ENCODE assay signal across 2 cellular contexts in the genomic region with DNA sequence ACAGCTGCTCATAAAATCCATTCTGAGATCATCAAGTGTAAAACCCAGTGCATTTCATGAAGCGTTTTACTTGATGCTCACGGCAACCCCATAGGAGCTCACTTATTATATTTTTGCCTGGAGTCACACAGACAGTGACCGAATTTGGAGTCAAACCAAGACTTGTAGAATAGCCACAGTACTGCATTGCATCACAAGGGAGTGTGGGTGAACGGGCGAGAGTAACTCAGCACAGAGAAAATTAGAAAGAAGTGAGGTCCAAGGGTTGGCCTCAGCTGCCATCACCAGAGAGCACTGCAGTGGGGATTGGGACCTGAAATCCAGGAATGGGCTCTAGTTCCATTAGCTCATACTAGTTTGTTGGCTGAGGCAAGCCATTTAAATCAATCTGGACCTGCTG.
TF ChIP-seq lines count a peak whose summit lies in the region.

No MANE protein-coding gene starts in this region.

TF ChIP-seq in HepG2, 621 proteins besides CTCF, POLR2A, EP300 and RAD21:
- TF ChIP-seq, protein P1, sequence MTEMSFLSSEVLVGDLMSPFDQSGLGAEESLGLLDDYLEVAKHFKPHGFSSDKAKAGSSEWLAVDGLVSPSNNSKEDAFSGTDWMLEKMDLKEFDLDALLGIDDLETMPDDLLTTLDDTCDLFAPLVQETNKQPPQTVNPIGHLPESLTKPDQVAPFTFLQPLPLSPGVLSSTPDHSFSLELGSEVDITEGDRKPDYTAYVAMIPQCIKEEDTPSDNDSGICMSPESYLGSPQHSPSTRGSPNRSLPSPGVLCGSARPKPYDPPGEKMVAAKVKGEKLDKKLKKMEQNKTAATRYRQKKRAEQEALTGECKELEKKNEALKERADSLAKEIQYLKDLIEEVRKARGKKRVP (CRISPR knock-in tag; IDR thresholded peaks at IDR 0.05), result no peak
- TF ChIP-seq ZNF556 (CRISPR knock-in tag; IDR thresholded peaks at IDR 0.05; ENCODE audit: borderline replicate concordance), result no peak
- TF ChIP-seq RFXAP (CRISPR knock-in tag; IDR thresholded peaks at IDR 0.05; ENCODE audit: borderline replicate concordance), result no peak
- no peak for TF ChIP-seq HOXA3 (CRISPR knock-in tag; IDR thresholded peaks at IDR 0.05)
- TF ChIP-seq ZNF552 (CRISPR knock-in tag; IDR thresholded peaks at IDR 0.05; ENCODE audit: borderline replicate concordance), result no peak
- no peak for TF ChIP-seq REPIN1 (CRISPR knock-in tag; IDR thresholded peaks at IDR 0.05; ENCODE audit: borderline replicate concordance, low read depth)
- TF ChIP-seq ZNF3 (CRISPR knock-in tag; IDR thresholded peaks at IDR 0.05), result no peak
- no peak for TF ChIP-seq ZNF331 (CRISPR knock-in tag; IDR thresholded peaks at IDR 0.05)
- TF ChIP-seq TRIM24 (CRISPR knock-in tag; IDR thresholded peaks at IDR 0.05), result no peak
- no peak for TF ChIP-seq PPARG (CRISPR knock-in tag; conservative IDR thresholded peaks at IDR 0.05)
- TF ChIP-seq ZNF256 (CRISPR knock-in tag; conservative IDR thresholded peaks at IDR 0.05), result no peak
- TF ChIP-seq ZBTB46 (CRISPR knock-in tag; IDR thresholded peaks at IDR 0.05; ENCODE audit: borderline replicate concordance), result no peak
- TF ChIP-seq THAP11 (CRISPR knock-in tag; IDR thresholded peaks at IDR 0.05), result no peak
- TF ChIP-seq ZFP36L2 (CRISPR knock-in tag; IDR thresholded peaks at IDR 0.05), result no peak
- TF ChIP-seq, protein P2, sequence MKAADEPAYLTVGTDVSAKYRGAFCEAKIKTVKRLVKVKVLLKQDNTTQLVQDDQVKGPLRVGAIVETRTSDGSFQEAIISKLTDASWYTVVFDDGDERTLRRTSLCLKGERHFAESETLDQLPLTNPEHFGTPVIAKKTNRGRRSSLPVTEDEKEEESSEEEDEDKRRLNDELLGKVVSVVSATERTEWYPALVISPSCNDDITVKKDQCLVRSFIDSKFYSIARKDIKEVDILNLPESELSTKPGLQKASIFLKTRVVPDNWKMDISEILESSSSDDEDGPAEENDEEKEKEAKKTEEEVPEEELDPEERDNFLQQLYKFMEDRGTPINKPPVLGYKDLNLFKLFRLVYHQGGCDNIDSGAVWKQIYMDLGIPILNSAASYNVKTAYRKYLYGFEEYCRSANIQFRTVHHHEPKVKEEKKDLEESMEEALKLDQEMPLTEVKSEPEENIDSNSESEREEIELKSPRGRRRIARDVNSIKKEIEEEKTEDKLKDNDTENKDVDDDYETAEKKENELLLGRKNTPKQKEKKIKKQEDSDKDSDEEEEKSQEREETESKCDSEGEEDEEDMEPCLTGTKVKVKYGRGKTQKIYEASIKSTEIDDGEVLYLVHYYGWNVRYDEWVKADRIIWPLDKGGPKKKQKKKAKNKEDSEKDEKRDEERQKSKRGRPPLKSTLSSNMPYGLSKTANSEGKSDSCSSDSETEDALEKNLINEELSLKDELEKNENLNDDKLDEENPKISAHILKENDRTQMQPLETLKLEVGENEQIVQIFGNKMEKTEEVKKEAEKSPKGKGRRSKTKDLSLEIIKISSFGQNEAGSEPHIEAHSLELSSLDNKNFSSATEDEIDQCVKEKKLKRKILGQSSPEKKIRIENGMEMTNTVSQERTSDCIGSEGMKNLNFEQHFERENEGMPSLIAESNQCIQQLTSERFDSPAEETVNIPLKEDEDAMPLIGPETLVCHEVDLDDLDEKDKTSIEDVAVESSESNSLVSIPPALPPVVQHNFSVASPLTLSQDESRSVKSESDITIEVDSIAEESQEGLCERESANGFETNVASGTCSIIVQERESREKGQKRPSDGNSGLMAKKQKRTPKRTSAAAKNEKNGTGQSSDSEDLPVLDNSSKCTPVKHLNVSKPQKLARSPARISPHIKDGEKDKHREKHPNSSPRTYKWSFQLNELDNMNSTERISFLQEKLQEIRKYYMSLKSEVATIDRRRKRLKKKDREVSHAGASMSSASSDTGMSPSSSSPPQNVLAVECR (CRISPR knock-in tag; IDR thresholded peaks at IDR 0.05; ENCODE audit: borderline replicate concordance), result no peak
- TF ChIP-seq, protein P3, sequence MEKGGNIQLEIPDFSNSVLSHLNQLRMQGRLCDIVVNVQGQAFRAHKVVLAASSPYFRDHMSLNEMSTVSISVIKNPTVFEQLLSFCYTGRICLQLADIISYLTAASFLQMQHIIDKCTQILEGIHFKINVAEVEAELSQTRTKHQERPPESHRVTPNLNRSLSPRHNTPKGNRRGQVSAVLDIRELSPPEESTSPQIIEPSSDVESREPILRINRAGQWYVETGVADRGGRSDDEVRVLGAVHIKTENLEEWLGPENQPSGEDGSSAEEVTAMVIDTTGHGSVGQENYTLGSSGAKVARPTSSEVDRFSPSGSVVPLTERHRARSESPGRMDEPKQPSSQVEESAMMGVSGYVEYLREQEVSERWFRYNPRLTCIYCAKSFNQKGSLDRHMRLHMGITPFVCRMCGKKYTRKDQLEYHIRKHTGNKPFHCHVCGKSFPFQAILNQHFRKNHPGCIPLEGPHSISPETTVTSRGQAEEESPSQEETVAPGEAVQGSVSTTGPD (CRISPR knock-in tag; IDR thresholded peaks at IDR 0.05), result no peak

TF ChIP-seq in IMR-90, 13 proteins besides CTCF, POLR2A, EP300 and RAD21:
- TF ChIP-seq ELK1 (IDR thresholded peaks at IDR 0.05; ENCODE audit: borderline replicate concordance, low read depth, low read length) (no peak), CEBPB (IDR thresholded peaks at IDR 0.05; ENCODE audit: low read depth, low read length) (0 out of 2 replicates have a peak, but pooled peaks have one; percentile 3)
TF ChIP-seq in IMR-90: peak in this region for 1.
